Comparison of ENCODE assay signal across 23 cellular contexts in the genomic region with DNA sequence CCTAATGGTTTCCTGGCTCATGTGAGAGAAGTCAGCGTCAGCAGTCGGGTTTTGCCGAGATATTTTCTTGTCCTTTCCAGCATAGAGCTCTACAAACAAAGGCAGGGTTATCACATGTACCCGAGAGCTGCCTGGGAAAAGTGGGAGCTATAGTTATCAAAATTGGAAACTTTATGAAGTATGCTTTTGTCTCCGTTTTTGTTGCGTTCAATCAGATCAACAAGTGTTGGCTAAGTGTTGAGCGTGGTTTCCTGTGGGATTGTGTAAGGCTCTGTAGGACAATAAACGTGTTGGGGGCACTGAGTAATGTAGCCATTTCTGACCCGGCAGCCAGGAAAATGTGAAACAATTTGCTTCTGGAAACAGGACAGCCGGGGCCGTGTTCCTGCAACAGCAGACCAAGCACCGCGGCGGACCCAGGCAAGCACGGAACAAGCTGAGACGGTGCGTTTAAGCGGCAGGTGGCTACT. TPM values are rescaled to one million over a fixed set of nuclear protein-coding genes. Genes with fewer than 3 reads are reported as not detected.
DNase-seq lines count a peak whose midpoint lies in the region; ATAC-seq and TF ChIP-seq lines count a peak whose summit lies in the region.
"Had no signal": no experiment of that assay in that cellular context is flagged by ENCODE, and none has a peak within 500 bp of the region (broad histone marks: within the 10 kb centered on the region; RNA-seq: fewer than 3 reads in every experiment).

TSS of gene BMX (plus strand) at position 311 of the 470 bp plus-strand sequence. CDS start 7,547 bp downstream, outside the sequence.

- H3K27ac Mint-ChIP-seq in CD8-positive, alpha-beta memory T cell, result no peak within 1 kb of the TSS
- H3K27ac Mint-ChIP-seq: activated CD4-positive, alpha-beta memory T cell treated with anti-CD3 and anti-CD28 coated beads, Interleukin-2, amount 10 ng/mL, durations not matched to agents 7 days and 5 days; CD8-positive, alpha-beta T cell had no signal

- intact Hi-C loops in lower lobe of right lung (cut with DNase I), result no loop called here
- intact Hi-C loops in testis (cut with DNase I; ENCODE audit: low total_unique reads), result no loop called here
- intact Hi-C loops in sigmoid colon (cut with DNase I), result no loop called here

- TF ChIP-seq CTCF in lower lobe of right lung (IDR thresholded peaks at IDR 0.05), result no peak
- TF ChIP-seq CTCF in testis (IDR thresholded peaks at IDR 0.05), result no peak
- no peak for TF ChIP-seq CTCF in sigmoid colon (IDR thresholded peaks at IDR 0.05)

- H3K4me1 ChIP-seq in lower lobe of right lung (no peaks in the 10 kb centered on the region), testis (no peaks in the 10 kb centered on the region), sigmoid colon (no peaks in the 10 kb centered on the region)
- H3K4me1 ChIP-seq in CD8-positive, alpha-beta memory T cell (ENCODE audit: insufficient read depth, low read length), result no peaks in the 10 kb centered on the region
- H3K4me1 ChIP-seq: neural progenitor cell had no signal

- no peaks in the 10 kb centered on the region for H3K9me3 ChIP-seq in lower lobe of right lung
- H3K9me3 ChIP-seq in testis, result no peaks in the 10 kb centered on the region
- no peaks in the 10 kb centered on the region for H3K9me3 ChIP-seq in CD8-positive, alpha-beta memory T cell (ENCODE audit: low read length)
- H3K9me3 ChIP-seq in sigmoid colon, result no peaks in the 10 kb centered on the region
- H3K9me3 ChIP-seq: mucosa of descending colon had no signal

- H3K27ac ChIP-seq in lower lobe of right lung (no peak within 1 kb of the TSS), testis (no peak within 1 kb of the TSS), sigmoid colon (no peak within 1 kb of the TSS)
- no peak within 1 kb of the TSS for H3K27ac ChIP-seq in CD8-positive, alpha-beta memory T cell (ENCODE audit: low read depth, low read length)
- H3K27ac ChIP-seq: GM23248, neural progenitor cell had no signal

- H3K27me3 ChIP-seq in lower lobe of right lung (ENCODE audit: low read depth) (no peaks in the 10 kb centered on the region), testis (no peaks in the 10 kb centered on the region), sigmoid colon (no peaks in the 10 kb centered on the region)
- H3K27me3 ChIP-seq in CD8-positive, alpha-beta memory T cell (ENCODE audit: insufficient read depth, low read length, poor library complexity, severe bottlenecking), result no peaks in the 10 kb centered on the region
- H3K27me3 ChIP-seq: neural progenitor cell had no signal

- POLR2A ChIA-PET in CD8-positive, alpha-beta memory T cell (lab: Charles Lee), result no interaction called here

- peaks cover 0 to 2% (median 0%) of the 10 kb centered on the region in 5 donors for H3K9me3 Mint-ChIP-seq in CD8-positive, alpha-beta memory T cell
- H3K9me3 Mint-ChIP-seq: activated CD4-positive, alpha-beta memory T cell treated with anti-CD3 and anti-CD28 coated beads, Interleukin-2, amount 10 ng/mL, durations not matched to agents 7 days and 5 days; CD8-positive, alpha-beta T cell; neural progenitor cell had no signal

- no peaks in the 10 kb centered on the region for H3K36me3 ChIP-seq in lower lobe of right lung
- H3K36me3 ChIP-seq in testis (ENCODE audit: low read depth, missing control alignments), result no peaks in the 10 kb centered on the region
- no peaks in the 10 kb centered on the region for H3K36me3 ChIP-seq in CD8-positive, alpha-beta memory T cell (ENCODE audit: insufficient read depth, low read length)
- H3K36me3 ChIP-seq in sigmoid colon, result no peaks in the 10 kb centered on the region
- H3K36me3 ChIP-seq: neural progenitor cell had no signal

- no peak within 1 kb of the TSS for H3K4me3 ChIP-seq in lower lobe of right lung
- no peak within 1 kb of the TSS for H3K4me3 ChIP-seq in testis
- no peak within 1 kb of the TSS for H3K4me3 ChIP-seq in CD8-positive, alpha-beta memory T cell (ENCODE audit: low read length)
- no peak within 1 kb of the TSS for H3K4me3 ChIP-seq in sigmoid colon
- H3K4me3 ChIP-seq: GM12878, GM23248, mucosa of descending colon, neural progenitor cell had no signal

- H3K27me3 Mint-ChIP-seq in CD8-positive, alpha-beta memory T cell, result peaks cover 10 to 27% of the 10 kb centered on the region in 2 donors

- CTCF ChIA-PET in CD8-positive, alpha-beta memory T cell (lab: Charles Lee), result no interaction called here

- H3K36me3 Mint-ChIP-seq in CD8-positive, alpha-beta memory T cell, result no peaks in the 10 kb centered on the region
- H3K36me3 Mint-ChIP-seq: CD8-positive, alpha-beta T cell; neural progenitor cell had no signal

- no peak for TF ChIP-seq EP300 in sigmoid colon (IDR thresholded peaks at IDR 0.05)

- 54 to 65% methylated on average over 5 to 18 of the region's 18 CpGs for WGBS in testis, 2 donors
- WGBS in sigmoid colon, 2 donors, result 76 to 88% methylated on average over 18 of the region's 18 CpGs

- ATAC-seq in lower lobe of right lung, result no peak
- ATAC-seq: CD8-positive, alpha-beta T cell; esophagus mucosa; GM12878; left lobe of liver; mucosa of descending colon; Panc1 had no signal

- DNase-seq in NOMO-1 treated with dmso at 0.1 percent for 144 hours (lab: John Stamatoyannopoulos, UW; ENCODE audit: unreplicated experiment) (peak; percentile 34), glomerular endothelial cell (ENCODE audit: extremely low read depth, low read depth, low spot score) (no peak), lower lobe of right lung (peak; percentile 47), testis (peak; percentile 19), sigmoid colon (no peak), COR-L47 (lab: John Stamatoyannopoulos, UW) (no peak)
- DNase-seq in CD8-positive, alpha-beta memory T cell, result no peak
- DNase-seq: activated CD4-positive, alpha-beta memory T cell treated with anti-CD3 and anti-CD28 coated beads, Interleukin-2, amount 10 ng/mL, durations not matched to agents 7 days and 5 days; activated CD4-positive, CD25-positive, alpha-beta regulatory T cell; activated gamma-delta T cell treated with Interleukin-2 at 50 U/mL for 16 hours; amniotic stem cell; CD8-positive, alpha-beta T cell; central memory CD4-positive, alpha-beta T cell; DMS53; GM23248; mucosa of descending colon; NCI-H1694 treated with DMSO at 0.1 percent for 48 hours had no signal

- peaks cover 0 to 4% (median 2%) of the 10 kb centered on the region in 3 donors for H3K4me1 Mint-ChIP-seq in CD8-positive, alpha-beta memory T cell

- no peak for TF ChIP-seq POLR2A in testis (IDR thresholded peaks at IDR 0.05)
- TF ChIP-seq POLR2A in sigmoid colon (IDR thresholded peaks at IDR 0.05), result no peak

- H3K4me3 Mint-ChIP-seq in CD8-positive, alpha-beta memory T cell, result no peak within 1 kb of the TSS
- H3K4me3 Mint-ChIP-seq: activated CD4-positive, alpha-beta memory T cell treated with anti-CD3 and anti-CD28 coated beads, Interleukin-2, amount 10 ng/mL, durations not matched to agents 7 days and 5 days; CD8-positive, alpha-beta T cell; neural progenitor cell had no signal

RNA-seq across cellular contexts. Expression of gene BMX, which starts in this region (rescaled TPM):
- total RNA-seq in glomerular endothelial cell (3.3 and 24.9 TPM in 2 replicates), lower lobe of right lung (3.0 TPM), testis (under 1 TPM; 0.12 to 0.55 TPM), sigmoid colon (1 to 10 TPM in 3 of 4 donors, under 1 TPM in 1; 0.68 to 3.0 (median 2.1) TPM)
- polyA plus RNA-seq in testis (ENCODE audit: insufficient read depth, low read depth, low replicate concordance) (1.2 TPM), sigmoid colon (1 to 10 TPM; 1.4 to 4.8 (median 2.9) TPM)
- not detected for total RNA-seq in CD8-positive, alpha-beta memory T cell
- polyA plus RNA-seq in CD8-positive, alpha-beta memory T cell, result not detected
- total RNA-seq: activated CD4-positive, alpha-beta memory T cell treated with anti-CD3 and anti-CD28 coated beads, Interleukin-2, amount 10 ng/mL, durations not matched to agents 7 days and 5 days; CD8-positive, alpha-beta T cell; GM12878; GM23248; T-helper 2 cell treated with Interferon-gamma antibody and Interleukin-4, amounts not matched to agents 100 ng/mL and 5 ng/mL, for 36 hours had no signal
- polyA plus RNA-seq: GM12878, GM23248 had no signal

Comparison
In these comparisons a context has a peak if more than half of its experiments do, and no peak if none do; other contexts are left out.
1. DNase-seq: peak in NOMO-1 treated with dmso at 0.1 percent for 144 hours (single experiment), lower lobe of right lung (single experiment) and testis (single experiment); none in glomerular endothelial cell (single experiment), CD8-positive, alpha-beta memory T cell (0 of 5), sigmoid colon (single experiment) and COR-L47 (single experiment).